9 cellular contexts compared by ENCODE assay signal in genomic region chr4:81326581-81326980, GRCh38.
"Had no signal": no experiment of that assay in that cellular context is flagged by ENCODE, and none has a peak within 500 bp of the region (broad histone marks: within the 10 kb centered on the region; RNA-seq: fewer than 3 reads in every experiment).

No MANE protein-coding gene starts in this region.

- ATAC-seq: HCT116, HepG2 had no signal

- H3K36me3 Mint-ChIP-seq: IgD-negative memory B cell had no signal

- H3K27ac ChIP-seq: GM23248, HL-60 had no signal

- H3K36me3 ChIP-seq: HAP-1 had no signal

- H3K9me3 ChIP-seq: HAP-1 had no signal

- H3K4me3 Mint-ChIP-seq: HFFc6, IgD-negative memory B cell had no signal

- H3K4me3 ChIP-seq: GM23248, HAP-1 had no signal

- H3K4me1 Mint-ChIP-seq: IgD-negative memory B cell had no signal

- H2AFZ ChIP-seq: GM23248 had no signal

- DNase-seq: GM23248, GOT3, H7, HFFc6 had no signal

- H3K27ac Mint-ChIP-seq: HFFc6, IgD-negative memory B cell had no signal

- H3K4me1 ChIP-seq: HAP-1 had no signal
